Comparison of ENCODE assay signal across 30 cellular contexts in the genomic region with DNA sequence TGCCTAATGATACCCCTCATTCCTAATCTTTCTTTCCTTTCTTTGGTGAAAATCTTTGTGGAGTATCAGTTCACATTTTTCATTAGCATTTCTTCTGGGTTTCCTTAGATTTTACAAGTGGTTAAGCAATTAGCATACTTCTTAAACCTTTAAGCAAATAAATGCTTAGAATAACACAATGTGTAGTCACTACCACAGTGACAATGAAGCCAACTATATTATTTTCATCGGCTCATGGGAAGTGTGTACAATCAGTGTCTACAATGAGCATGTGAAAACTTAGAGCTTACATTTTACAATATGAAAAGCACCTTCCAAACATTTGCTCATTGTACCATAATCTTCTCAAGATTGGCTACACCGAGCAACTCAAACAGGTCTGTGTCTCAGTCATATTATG.
"Had no signal": no experiment of that assay in that cellular context is flagged by ENCODE, and none has a peak within 500 bp of the region (broad histone marks: within the 10 kb centered on the region; RNA-seq: fewer than 3 reads in every experiment).

No MANE protein-coding gene starts in this region.

- H3K27me3 Mint-ChIP-seq: activated CD4-positive, alpha-beta T cell treated with anti-CD3 and anti-CD28 coated beads for 36 hours; activated naive CD8-positive, alpha-beta T cell treated with anti-CD3 and anti-CD28 coated beads, Interleukin-2, amount 10 ng/mL, durations not matched to agents 7 days and 5 days had no signal

- H3K4me1 ChIP-seq: adrenal gland, Peyer's patch had no signal

- H3K4me3 ChIP-seq: adrenal gland, cardiac muscle cell, Peyer's patch, SJCRH30 had no signal

- H3K27ac Mint-ChIP-seq: activated CD4-positive, alpha-beta memory T cell treated with anti-CD3 and anti-CD28 coated beads, Interleukin-2, amount 10 ng/mL, durations not matched to agents 7 days and 5 days; activated CD4-positive, alpha-beta T cell treated with anti-CD3 and anti-CD28 coated beads for 36 hours; activated naive CD8-positive, alpha-beta T cell treated with anti-CD3 and anti-CD28 coated beads, Interleukin-2, amount 10 ng/mL, durations not matched to agents 7 days and 5 days; activated T-helper 17 cell treated with anti-CD3 and anti-CD28 coated beads, Interleukin-2, amount 50 U/mL, for 72 hours had no signal

- H3K9me3 ChIP-seq: adrenal gland, Peyer's patch, SJCRH30, SK-N-SH had no signal

- H3K27ac ChIP-seq: adrenal gland, brain microvascular endothelial cell, cardiac muscle cell, Peyer's patch, RWPE1, SJCRH30, WERI-Rb-1 had no signal

- H3K4me3 Mint-ChIP-seq: activated CD4-positive, alpha-beta memory T cell treated with anti-CD3 and anti-CD28 coated beads, Interleukin-2, amount 10 ng/mL, durations not matched to agents 7 days and 5 days; activated CD4-positive, alpha-beta T cell treated with anti-CD3 and anti-CD28 coated beads for 36 hours; activated naive CD8-positive, alpha-beta T cell treated with anti-CD3 and anti-CD28 coated beads, Interleukin-2, amount 10 ng/mL, durations not matched to agents 7 days and 5 days; activated T-helper 17 cell treated with anti-CD3 and anti-CD28 coated beads, Interleukin-2, amount 50 U/mL, for 72 hours had no signal

- H3K36me3 Mint-ChIP-seq: activated naive CD8-positive, alpha-beta T cell treated with anti-CD3 and anti-CD28 coated beads, Interleukin-2, amount 10 ng/mL, durations not matched to agents 7 days and 5 days had no signal

- H3K27me3 ChIP-seq: adrenal gland, cardiac muscle cell, Peyer's patch, SJCRH30 had no signal

- DNase-seq: activated CD4-positive, alpha-beta memory T cell treated with anti-CD3 and anti-CD28 coated beads, Interleukin-2, amount 10 ng/mL, durations not matched to agents 7 days and 5 days; activated CD4-positive, alpha-beta T cell treated with anti-CD3 and anti-CD28 coated beads for 36 hours; activated CD4-positive, alpha-beta T cell treated with anti-CD3 and anti-CD28 coated beads, Interleukin-2, amount 50 U/mL, for 1 hour; activated gamma-delta T cell treated with Interleukin-2 at 50 U/mL for 16 hours; activated naive CD4-positive, alpha-beta T cell treated with anti-CD3 and anti-CD28 coated beads, Interleukin-2, amount 50 U/mL, for 16 hours; activated naive CD8-positive, alpha-beta T cell treated with anti-CD3 and anti-CD28 coated beads, Interleukin-2, amount 10 ng/mL, durations not matched to agents 7 days and 5 days; activated T-cell treated with anti-CD3 and anti-CD28 coated beads for 4 hours; activated T-cell treated with anti-CD3 and anti-CD28 coated beads, Interleukin-2, amount 50 U/mL, for 48 hours; adrenal gland; anterior cingulate cortex; brain microvascular endothelial cell; Karpas-422; NCI-H1105 treated with DMSO at 0.1 percent for 48 hours; NCI-H1436 treated with DMSO at 0.1 percent for 48 hours; NCI-H187 treated with DMSO at 0.1 percent for 48 hours; NCI-H2081 treated with DMSO at 0.1 percent for 48 hours; NCI-H226; NCI-H510A; NCI-H526 treated with DMSO at 0.1 percent for 48 hours; NCI-H82; OCI-M1; Peyer's patch; Right ventricle myocardium superior; SJCRH30; SK-N-SH; T-helper 1 cell; WERI-Rb-1 had no signal

- ATAC-seq: activated CD4-positive, alpha-beta T cell treated with anti-CD3 and anti-CD28 coated beads for 36 hours; activated T-helper 17 cell treated with anti-CD3 and anti-CD28 coated beads, Interleukin-2, amount 50 U/mL, for 72 hours had no signal

- H3K9me3 Mint-ChIP-seq: activated CD4-positive, alpha-beta memory T cell treated with anti-CD3 and anti-CD28 coated beads, Interleukin-2, amount 10 ng/mL, durations not matched to agents 7 days and 5 days; activated T-helper 17 cell treated with anti-CD3 and anti-CD28 coated beads, Interleukin-2, amount 50 U/mL, for 72 hours had no signal

- H3K36me3 ChIP-seq: adrenal gland, brain microvascular endothelial cell, cardiac muscle cell, Peyer's patch, SJCRH30, WERI-Rb-1 had no signal

- H3K4me1 Mint-ChIP-seq: activated T-helper 17 cell treated with anti-CD3 and anti-CD28 coated beads, Interleukin-2, amount 50 U/mL, for 72 hours had no signal
